11 cellular contexts compared by ENCODE assay signal in the genomic region with DNA sequence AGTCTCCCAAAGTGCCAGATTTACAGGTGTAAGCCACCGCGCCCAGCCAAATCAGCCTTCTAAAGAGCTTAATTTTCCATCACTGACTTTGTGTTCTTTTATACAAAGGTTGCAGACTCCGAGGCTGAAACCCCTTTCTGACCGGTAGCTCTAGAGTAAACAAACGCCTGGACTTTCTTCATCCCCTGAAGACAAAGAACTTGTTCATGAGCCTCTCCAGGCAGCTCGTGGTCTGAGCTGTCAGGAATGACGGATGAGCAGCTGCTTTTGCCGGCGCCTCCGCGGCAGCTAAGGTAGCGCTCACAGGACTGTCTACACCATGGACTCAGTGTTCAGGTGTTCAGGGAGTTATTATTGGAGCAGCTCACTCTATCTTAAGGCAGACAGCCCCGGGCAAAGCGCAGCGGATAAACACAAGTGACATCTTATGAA.
DNase-seq lines count a peak whose midpoint lies in the region; ATAC-seq, FAIRE-seq and TF ChIP-seq lines count a peak whose summit lies in the region.
"Had no signal": no experiment of that assay in that cellular context is flagged by ENCODE, and none has a peak within 500 bp of the region (broad histone marks: within the 10 kb centered on the region; RNA-seq: fewer than 3 reads in every experiment).

No MANE protein-coding gene starts in this region.

- no peak for TF ChIP-seq RAD21 in K562 (CRISPR knock-in tag; conservative IDR thresholded peaks at IDR 0.05 in 1 of 2, IDR thresholded peaks at IDR 0.05 in 1 of 2)

- H3K9ac ChIP-seq in K562 (ENCODE audit: insufficient read depth in 1 of 2, low read depth in 2 of 2, low read length in 2 of 2) = 0 out of 4 replicates have a peak overlapping the region, but pooled peaks of 1 of the 2 experiments have one; percentile 43
- no peak overlapping the region for H3K9ac ChIP-seq in mesenchymal stem cell (ENCODE audit: low read length)

- peak overlapping the region; percentile 83 for H3K27ac Mint-ChIP-seq in Caco-2 (ENCODE audit: unreplicated experiment)
- H3K27ac Mint-ChIP-seq: CD14-positive monocyte had no signal

- CTCF ChIA-PET in Caco-2 (lab: Charles Lee) = interaction anchor here (0.7 to 1.7 kb wide), 4 partner anchors 11 to 160 kb away, joined by 3 to 5 read pairs (median 4); no protein-coding TSS in a partner anchor
- CTCF ChIA-PET in K562 (lab: Yijun Ruan, JAX; ENCODE audit: low intra/inter-chr PET ratio) = no interaction called here

- H3K36me3 ChIP-seq in Caco-2 (ENCODE audit: control insufficient read depth, insufficient read depth, low read length) (no peaks in the 10 kb centered on the region), K562 (ENCODE audit: control insufficient read depth, insufficient read depth, low read length) (no peaks in the 10 kb centered on the region), mesenchymal stem cell (ENCODE audit: control insufficient read depth in 1 of 2, insufficient read depth in 2 of 2, low read depth in 1 of 2, low read length in 2 of 2) (no peaks in the 10 kb centered on the region)

- TF ChIP-seq POLR2A in K562 (conservative IDR thresholded peaks at IDR 0.05) = no peak

- no peak overlapping the region for H3K23ac ChIP-seq in mesenchymal stem cell (ENCODE audit: low read length in 2 of 2)

- POLR2A ChIA-PET in Caco-2 (lab: Charles Lee) = interaction anchor here (0.9 to 1.0 kb wide), 2 partner anchors 43 to 128 kb away, joined by 3 read pairs; a partner anchor contains a TSS
- POLR2A ChIA-PET in K562 (lab: Yijun Ruan, JAX) = interaction anchor here (1.0 to 2.3 kb wide), 3 partner anchors 12 to 32 kb away, joined by 3 to 8 read pairs (median 7); no protein-coding TSS in a partner anchor

- in situ Hi-C loops in K562 (cut with MboI) = no loop called here

- H3K4me1 ChIP-seq in Caco-2 (peaks cover 15% of the 10 kb centered on the region), K562 (replicated peaks in 1 of 2; ENCODE audit: control insufficient read depth in 2 of 2, insufficient read depth in 2 of 2, low read length in 2 of 2) (no peaks in the 10 kb centered on the region; a peak in 1 of 5 replicates), mesenchymal stem cell (ENCODE audit: control insufficient read depth, insufficient read depth, low read depth, low read length) (peaks cover 9% of the 10 kb centered on the region)

- H3K4me1 Mint-ChIP-seq in Caco-2 (ENCODE audit: low read depth, unreplicated experiment) = peaks cover 10% of the 10 kb centered on the region

- H4K8ac ChIP-seq in mesenchymal stem cell (ENCODE audit: low read length) = no peak overlapping the region

- 9% methylated on average over 15 of the region's 15 CpGs for WGBS in K562 (ENCODE audit: insufficient coverage, low coverage, missing lambda C conversion rate)
- WGBS in mesenchymal stem cell = 16% methylated on average over 15 of the region's 15 CpGs

- H3K4me3 ChIP-seq in Caco-2 (ENCODE audit: low read depth, low read length) (no peak overlapping the region), K562 (no peak overlapping the region), mesenchymal stem cell (ENCODE audit: insufficient read depth in 1 of 2, low read depth in 1 of 2, low read length in 2 of 2) (no peak overlapping the region)

- peak overlapping the region; percentile 96 for H2BK120ac ChIP-seq in mesenchymal stem cell (ENCODE audit: low read depth, low read length)

- BruUV-seq in Caco-2 (replicated peaks; lab: Mats Ljungman, UMichigan) (no TSS peak), K562 (replicated peaks; lab: Mats Ljungman, UMichigan) (no TSS peak)

- no peak for TF ChIP-seq EP300 in K562 (IDR thresholded peaks at IDR 0.05; ENCODE audit: low read length)

- intact Hi-C loops in Caco-2 (cut with micrococcal nuclease; ENCODE audit: unreplicated experiment) (loop anchor here (1.0 kb wide), 2 partner anchors 15 to 28 kb away; no protein-coding TSS in a partner anchor), K562 (cut with micrococcal nuclease) (no loop called here)

- no peaks in the 10 kb centered on the region for H3K9me1 ChIP-seq in K562 (ENCODE audit: control insufficient read depth, insufficient read depth, low read length)

- H3K9me3 Mint-ChIP-seq in Caco-2 (ENCODE audit: unreplicated experiment) = peaks cover 9% of the 10 kb centered on the region

- H2BK12ac ChIP-seq in mesenchymal stem cell (ENCODE audit: low read length in 2 of 2) = peak overlapping the region in 1 of 2 experiments; percentile 60

- H2BK5ac ChIP-seq in mesenchymal stem cell (ENCODE audit: low read depth, low read length, poor library complexity, severe bottlenecking) = no peak overlapping the region

- ATAC-seq in K562 (peak; percentile 64), GM21717 (IDR thresholded peaks at IDR 0.05; ENCODE audit: unreplicated experiment) (no peak)

- H3K36me3 Mint-ChIP-seq in Caco-2 (ENCODE audit: insufficient read depth, unreplicated experiment) = peaks cover 11% of the 10 kb centered on the region
- H3K36me3 Mint-ChIP-seq: CD14-positive monocyte had no signal

- TF ChIP-seq CTCF in Caco-2 (IDR thresholded peaks at IDR 0.05; ENCODE audit: insufficient read depth in 1 of 2, low read depth in 1 of 2, low read length in 1 of 2, severe bottlenecking in 1 of 2, unreplicated experiment in 1 of 2) = no peak
- no peak for TF ChIP-seq CTCF in K562 (IDR thresholded peaks at IDR 0.05 in 2 of 3, conservative IDR thresholded peaks at IDR 0.05 in 1 of 3; ENCODE audit: insufficient read depth in 2 of 3, low read depth in 1 of 3, low read length in 3 of 3)

- H2BK15ac ChIP-seq in mesenchymal stem cell (ENCODE audit: low read depth, poor library complexity, severe bottlenecking) = no peak overlapping the region

- H2AFZ ChIP-seq in K562 (ENCODE audit: low read depth, low read length) (no peak overlapping the region), mesenchymal stem cell (ENCODE audit: low read depth, low read length) (no peak overlapping the region)

- H3K27me3 Mint-ChIP-seq in Caco-2 (ENCODE audit: insufficient read depth, unreplicated experiment) = no peaks in the 10 kb centered on the region

- no peak overlapping the region for H3K27ac ChIP-seq in K562 (ENCODE audit: extremely low read depth, low read depth, low read length)
- peak overlapping the region; percentile 53 for H3K27ac ChIP-seq in mesenchymal stem cell (ENCODE audit: low read length, poor library complexity, severe bottlenecking)

- no peak overlapping the region for H3K14ac ChIP-seq in mesenchymal stem cell (ENCODE audit: low read length in 2 of 2)

- 0 out of 2 replicates have a peak, but pooled peaks cover 2% of the 10 kb centered on the region for H3K9me3 ChIP-seq in Caco-2
- 0 out of 2 replicates have a peak, but pooled peaks cover 2% of the 10 kb centered on the region for H3K9me3 ChIP-seq in K562 (replicated peaks; ENCODE audit: control insufficient read depth, insufficient read depth, low read depth, low read length)
- no peaks in the 10 kb centered on the region for H3K9me3 ChIP-seq in mesenchymal stem cell (ENCODE audit: control insufficient read depth, low read length)

- H3K79me1 ChIP-seq in mesenchymal stem cell (replicated peaks; ENCODE audit: low read length, poor library complexity, severe bottlenecking) = no peaks in the 10 kb centered on the region

- DNase-seq in Caco-2 (peak; percentile 84 to 92), NCI-H1417 (lab: John Stamatoyannopoulos, UW) (peak; percentile 60 to 88 (median 87)), K562 (ENCODE audit: extremely low read depth in 1 of 4, low spot score in 3 of 4) (peak in 1 of 4 experiments; percentile 23), mesenchymal stem cell (peak; percentile 78), SW 1271 (lab: John Stamatoyannopoulos, UW) (no peak)
- DNase-seq in activated CD4-positive, CD25-positive, alpha-beta regulatory T cell treated with anti-CD3 and anti-CD28 coated beads, Interleukin-2, amount 50 U/mL, for 72 hours = no peak
- no peak for DNase-seq in NK-92 treated with Interleukin-12 subunit alpha and Interleukin-12 subunit beta, amount 100 ng/mL, for 24 hours (lab: John Stamatoyannopoulos, UW)
- DNase-seq: activated naive CD4-positive, alpha-beta T cell treated with Interleukin-2 at 50 U/mL for 16 hours; T-helper 9 cell had no signal

- H3K27me3 ChIP-seq in Caco-2 (replicated peaks; ENCODE audit: control insufficient read depth, insufficient read depth, low read length) (no peaks in the 10 kb centered on the region), K562 (ENCODE audit: control insufficient read depth in 2 of 2, insufficient read depth in 2 of 2, low read length in 2 of 2) (peaks cover 34 to 71% of the 10 kb centered on the region in 2 experiments; a peak in 4 of 5 replicates), mesenchymal stem cell (ENCODE audit: control insufficient read depth in 1 of 2, insufficient read depth in 1 of 2, low read length in 2 of 2) (no peaks in the 10 kb centered on the region)

- H4K91ac ChIP-seq in mesenchymal stem cell (ENCODE audit: low read length) = no peak overlapping the region

- no peaks in the 10 kb centered on the region for H3K79me2 ChIP-seq in K562 (ENCODE audit: control insufficient read depth, insufficient read depth, low read length)

- peak overlapping the region; percentile 60 for H3K4me3 Mint-ChIP-seq in Caco-2 (ENCODE audit: unreplicated experiment)

- no peak for FAIRE-seq in K562 (lab: Jason Lieb, UNC)

- H2AK5ac ChIP-seq in mesenchymal stem cell (ENCODE audit: low read length, severe bottlenecking) = no peak overlapping the region

- H3K4me2 ChIP-seq in K562 (ENCODE audit: insufficient read depth, low read length) (no peak overlapping the region), mesenchymal stem cell (ENCODE audit: low read length, poor library complexity, severe bottlenecking) (peak overlapping the region; percentile 48)

- H3K18ac ChIP-seq in mesenchymal stem cell (ENCODE audit: low read depth in 1 of 2, low read length in 2 of 2) = peak overlapping the region; percentile 28 to 40

- peak overlapping the region in 1 of 2 experiments; percentile 57 for H3K4ac ChIP-seq in mesenchymal stem cell (ENCODE audit: low read depth in 1 of 2, low read length in 2 of 2)

- H4K20me1 ChIP-seq in K562 (replicated peaks; ENCODE audit: control insufficient read depth, insufficient read depth, low read length) = no peaks in the 10 kb centered on the region

TF ChIP-seq in K562, 482 proteins besides CTCF, POLR2A, EP300 and RAD21 (continues in another document):
- TF ChIP-seq MEIS2 (IDR thresholded peaks at IDR 0.05; ENCODE audit: partially characterized antibody) = peak; percentile 97
- TF ChIP-seq, protein P1, sequence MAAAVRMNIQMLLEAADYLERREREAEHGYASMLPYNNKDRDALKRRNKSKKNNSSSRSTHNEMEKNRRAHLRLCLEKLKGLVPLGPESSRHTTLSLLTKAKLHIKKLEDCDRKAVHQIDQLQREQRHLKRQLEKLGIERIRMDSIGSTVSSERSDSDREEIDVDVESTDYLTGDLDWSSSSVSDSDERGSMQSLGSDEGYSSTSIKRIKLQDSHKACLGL (CRISPR knock-in tag; IDR thresholded peaks at IDR 0.05; ENCODE audit: borderline replicate concordance, poor library complexity, severe bottlenecking) = no peak

Comparison
In these comparisons a context has a peak if more than half of its experiments do, and no peak if none do; other contexts are left out.
1. DNase-seq: peak in Caco-2 (2 of 2), NCI-H1417 (3 of 3) and mesenchymal stem cell (single experiment); none in SW 1271 (0 of 2), activated CD4-positive, CD25-positive, alpha-beta regulatory T cell treated with anti-CD3 and anti-CD28 coated beads, Interleukin-2, amount 50 U/mL, for 72 hours (single experiment) and NK-92 treated with Interleukin-12 subunit alpha and Interleukin-12 subunit beta, amount 100 ng/mL, for 24 hours (single experiment).